14 cellular contexts compared by ENCODE assay signal in genomic region chr18:22847392-22847791, GRCh38.
DNase-seq lines count a peak whose midpoint lies in the region; ATAC-seq and TF ChIP-seq lines count a peak whose summit lies in the region.
"Had no signal": no experiment of that assay in that cellular context is flagged by ENCODE, and none has a peak within 500 bp of the region (broad histone marks: within the 10 kb centered on the region; RNA-seq: fewer than 3 reads in every experiment).

No MANE protein-coding gene starts in this region.

- peaks cover 49% of the 10 kb centered on the region for H3K4me1 ChIP-seq in GM23248 (ENCODE audit: insufficient read depth)
- H3K4me1 ChIP-seq in thyroid gland: peaks cover 10 to 18% of the 10 kb centered on the region in 2 donors
- H3K4me1 ChIP-seq in MM.1S (ENCODE audit: low read length): peaks cover 12% of the 10 kb centered on the region
- H3K4me1 ChIP-seq in esophagus muscularis mucosa: peaks cover 0 to 24% (median 0%) of the 10 kb centered on the region in 4 donors
- H3K4me1 ChIP-seq: testis had no signal

- no peak for TF ChIP-seq EP300 in esophagus muscularis mucosa (IDR thresholded peaks at IDR 0.05)

- DNase-seq in GM23248 (peak; percentile 56), MCF 10A (ENCODE audit: unreplicated experiment) (no peak), kidney glomerular epithelial cell (lab: John Stamatoyannopoulos, UW) (peak; percentile 45), thyroid gland (peak in 1 of 2 donors; percentile 23), MM.1S (no peak), esophagus muscularis mucosa (ENCODE audit: extremely low spot score) (no peak)
- DNase-seq: activated CD4-positive, alpha-beta memory T cell treated with anti-CD3 and anti-CD28 coated beads for 36 hours; CD4-positive, alpha-beta T cell; foreskin melanocyte; GDM1; stimulated activated CD4-positive, alpha-beta T cell treated with anti-CD3 and anti-CD28 coated beads, Interleukin-1b, Interleukin-23, amount 100 ng/mL, for 48 hours; testis had no signal

- no peak for TF ChIP-seq POLR2A in thyroid gland (IDR thresholded peaks at IDR 0.05)
- no peak for TF ChIP-seq POLR2A in esophagus muscularis mucosa (IDR thresholded peaks at IDR 0.05; ENCODE audit: low read depth)

- H3K36me3 ChIP-seq in GM23248 (ENCODE audit: low read depth) (no peaks in the 10 kb centered on the region), thyroid gland (no peaks in the 10 kb centered on the region), MM.1S (replicated peaks; ENCODE audit: insufficient read depth, low read length) (no peaks in the 10 kb centered on the region), esophagus muscularis mucosa (no peaks in the 10 kb centered on the region)

- H3K27ac Mint-ChIP-seq in MCF 10A (ENCODE audit: low read depth, unreplicated experiment): peak overlapping the region; percentile 71
- H3K27ac Mint-ChIP-seq: activated CD4-positive, alpha-beta memory T cell treated with anti-CD3 and anti-CD28 coated beads for 36 hours; activated T-helper 1 cell treated with anti-CD3 and anti-CD28 coated beads, Interleukin-12 subunit alpha, Interleukin-12 subunit beta, Interleukin-2, Interleukin-4 antibody, amounts not matched to agents 30 ng/mL and 10 ng/mL and 1 ng/mL, durations not matched to agents 14 hours and 24 hours and 36 hours; CD4-positive, alpha-beta T cell had no signal

- TF ChIP-seq CTCF in MCF 10A (IDR thresholded peaks at IDR 0.05; ENCODE audit: unreplicated experiment) (no peak), thyroid gland (IDR thresholded peaks at IDR 0.05) (no peak), MM.1S (IDR thresholded peaks at IDR 0.05; ENCODE audit: low read length) (no peak), esophagus muscularis mucosa (IDR thresholded peaks at IDR 0.05) (no peak)

- no peaks in the 10 kb centered on the region for H3K9me2 ChIP-seq in GM23248 (ENCODE audit: insufficient read depth)
- no peaks in the 10 kb centered on the region for H3K9me2 ChIP-seq in MM.1S (replicated peaks; ENCODE audit: insufficient read depth, low read length)

- no TSS peak for BruUV-seq in MCF 10A (replicated peaks; lab: Mats Ljungman, UMichigan)

- H3K36me3 Mint-ChIP-seq in MCF 10A (ENCODE audit: insufficient read depth, unreplicated experiment): no peaks in the 10 kb centered on the region
- H3K36me3 Mint-ChIP-seq: activated CD4-positive, alpha-beta memory T cell treated with anti-CD3 and anti-CD28 coated beads for 36 hours had no signal

- peak overlapping the region; percentile 54 for H3K4me2 ChIP-seq in GM23248 (ENCODE audit: unreplicated experiment)
- no peak overlapping the region for H3K4me2 ChIP-seq in MM.1S (ENCODE audit: low read depth, low read length)

- H3F3A ChIP-seq in GM23248 (ENCODE audit: insufficient read depth): peaks cover 36% of the 10 kb centered on the region
- H3F3A ChIP-seq in MM.1S (ENCODE audit: insufficient read depth, low read length): no peaks in the 10 kb centered on the region

- in situ Hi-C loops in GM23248 (cut with MboI): no loop called here

- H3K9ac ChIP-seq in GM23248 (no peak overlapping the region), MM.1S (ENCODE audit: low read length) (no peak overlapping the region)

- H3K4me3 Mint-ChIP-seq in MCF 10A (ENCODE audit: unreplicated experiment): no peak overlapping the region
- H3K4me3 Mint-ChIP-seq: activated CD4-positive, alpha-beta memory T cell treated with anti-CD3 and anti-CD28 coated beads for 36 hours; activated T-helper 1 cell treated with anti-CD3 and anti-CD28 coated beads, Interleukin-12 subunit alpha, Interleukin-12 subunit beta, Interleukin-2, Interleukin-4 antibody, amounts not matched to agents 30 ng/mL and 10 ng/mL and 1 ng/mL, durations not matched to agents 14 hours and 24 hours and 36 hours; CD4-positive, alpha-beta T cell had no signal

- H3K27ac ChIP-seq in GM23248 (peak overlapping the region; percentile 19), thyroid gland (peak overlapping the region; percentile 35 to 57 (median 48)), MM.1S (ENCODE audit: low read length) (no peak overlapping the region), esophagus muscularis mucosa (replicated peaks in 1 of 4) (no peak overlapping the region)
- H3K27ac ChIP-seq: testis had no signal

- H2AFZ ChIP-seq in GM23248 (no peak overlapping the region), MM.1S (ENCODE audit: low read length) (no peak overlapping the region)

- H3K9me3 Mint-ChIP-seq in MCF 10A (ENCODE audit: unreplicated experiment): no peaks in the 10 kb centered on the region
- H3K9me3 Mint-ChIP-seq: activated CD4-positive, alpha-beta memory T cell treated with anti-CD3 and anti-CD28 coated beads for 36 hours; activated T-helper 1 cell treated with anti-CD3 and anti-CD28 coated beads, Interleukin-12 subunit alpha, Interleukin-12 subunit beta, Interleukin-2, Interleukin-4 antibody, amounts not matched to agents 30 ng/mL and 10 ng/mL and 1 ng/mL, durations not matched to agents 14 hours and 24 hours and 36 hours; CD4-positive, alpha-beta T cell had no signal

- H3K4me1 Mint-ChIP-seq in MCF 10A (ENCODE audit: insufficient read depth, unreplicated experiment): peaks cover 51% of the 10 kb centered on the region

- H3K79me2 ChIP-seq in GM23248 (ENCODE audit: insufficient read depth) (no peaks in the 10 kb centered on the region), MM.1S (ENCODE audit: low read length) (no peaks in the 10 kb centered on the region)

- POLR2A ChIA-PET in MCF 10A (lab: Yijun Ruan, JAX): interaction anchor here (0.6 to 5.3 kb wide), 21 partner anchors 8 to 575 kb away, joined by 3 to 76 read pairs (median 7); partner anchors contain the start of gene RBBP8

- CTCF ChIA-PET in MCF 10A (lab: Yijun Ruan, JAX): interaction anchor here (0.7 to 4.7 kb wide), 17 partner anchors 9 to 617 kb away, joined by 3 to 42 read pairs (median 5); no protein-coding TSS in a partner anchor

- H3K4me3 ChIP-seq in GM23248: no peak overlapping the region
- H3K4me3 ChIP-seq in thyroid gland (replicated peaks in 1 of 3): no peak overlapping the region
- H3K4me3 ChIP-seq in MM.1S (ENCODE audit: low read length): no peak overlapping the region
- H3K4me3 ChIP-seq in esophagus muscularis mucosa: no peak overlapping the region
- H3K4me3 ChIP-seq: testis had no signal

- H3K27me3 ChIP-seq in GM23248 (replicated peaks; ENCODE audit: insufficient read depth) (no peaks in the 10 kb centered on the region), thyroid gland (no peaks in the 10 kb centered on the region), MM.1S (replicated peaks; ENCODE audit: insufficient read depth, low read length) (no peaks in the 10 kb centered on the region), esophagus muscularis mucosa (no peaks in the 10 kb centered on the region)
- H3K27me3 ChIP-seq: testis had no signal

- ATAC-seq in GM21526 (IDR thresholded peaks at IDR 0.05; ENCODE audit: low FRiP score, unreplicated experiment): no peak

- no peaks in the 10 kb centered on the region for H3K27me3 Mint-ChIP-seq in MCF 10A (ENCODE audit: insufficient read depth, unreplicated experiment)

- intact Hi-C loops in MCF 10A (cut with micrococcal nuclease): loop anchor here (2.0 to 5.0 kb wide), 2 partner anchors 35 to 85 kb away; partner anchors contain the start of gene RBBP8
- intact Hi-C loops in thyroid gland (cut with DNase I): loop anchor here (10.0 kb wide), 1 partner anchor 87 kb away; the partner anchor contains the start of gene RBBP8
- intact Hi-C loops in esophagus muscularis mucosa (cut with DNase I): loop anchor here (5.0 kb wide), 1 partner anchor 85 kb away; the partner anchor contains the start of gene RBBP8

- H3K9me3 ChIP-seq in GM23248 (ENCODE audit: low read depth) (no peaks in the 10 kb centered on the region), thyroid gland (no peaks in the 10 kb centered on the region), MM.1S (replicated peaks; ENCODE audit: insufficient read depth, low read length) (no peaks in the 10 kb centered on the region), esophagus muscularis mucosa (no peaks in the 10 kb centered on the region)
- H3K9me3 ChIP-seq: testis had no signal

- no peaks in the 10 kb centered on the region for H4K20me1 ChIP-seq in GM23248 (ENCODE audit: insufficient read depth)
- no peaks in the 10 kb centered on the region for H4K20me1 ChIP-seq in MM.1S (ENCODE audit: insufficient read depth, low read length)

Comparison
In these comparisons a context has a peak if more than half of its experiments do, and no peak if none do; other contexts are left out.
1. DNase-seq: peak in GM23248 (single experiment) and kidney glomerular epithelial cell (single experiment); none in MCF 10A (single experiment), MM.1S (single experiment) and esophagus muscularis mucosa (single experiment).
2. H3K27ac ChIP-seq: peak in GM23248 (single experiment) and thyroid gland (3 of 3); none in MM.1S (single experiment) and esophagus muscularis mucosa (0 of 4).